In the genomic region with DNA sequence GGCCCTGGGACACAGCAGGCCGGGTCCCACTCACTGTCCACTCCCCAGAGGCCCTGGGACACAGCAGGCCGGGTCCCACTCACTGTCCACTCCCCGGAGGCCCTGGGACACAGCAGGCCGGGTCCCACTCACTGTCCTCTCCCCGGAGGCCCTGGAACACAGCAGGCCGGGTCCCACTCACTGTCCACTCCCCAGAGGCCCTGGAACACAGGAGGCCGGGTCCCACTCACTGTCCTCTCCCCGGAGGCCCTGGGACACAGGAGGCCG, we compare ENCODE assay signal across 2 cellular contexts. TPM values are rescaled to one million over a fixed set of nuclear protein-coding genes. Genes with fewer than 3 reads are reported as not detected.
"Had no signal": no experiment of that assay in that cellular context is flagged by ENCODE, and none has a peak within 500 bp of the region (broad histone marks: within the 10 kb centered on the region; RNA-seq: fewer than 3 reads in every experiment).

No MANE protein-coding gene starts in this region.

RNA-seq across cellular contexts. Expression of a gene that starts 18.9 kb away (rescaled TPM):
- total RNA-seq: PC-9, Right ventricle myocardium inferior had no signal
